1 cellular context compared by ENCODE assay signal in genomic region chr9:113604393-113604792, GRCh38.
TF ChIP-seq lines count a peak whose summit lies in the region.

No MANE protein-coding gene starts in this region.

TF ChIP-seq in WTC11, 78 proteins besides CTCF, POLR2A, EP300 and RAD21 (continued from another document):
- TF ChIP-seq, protein P1, sequence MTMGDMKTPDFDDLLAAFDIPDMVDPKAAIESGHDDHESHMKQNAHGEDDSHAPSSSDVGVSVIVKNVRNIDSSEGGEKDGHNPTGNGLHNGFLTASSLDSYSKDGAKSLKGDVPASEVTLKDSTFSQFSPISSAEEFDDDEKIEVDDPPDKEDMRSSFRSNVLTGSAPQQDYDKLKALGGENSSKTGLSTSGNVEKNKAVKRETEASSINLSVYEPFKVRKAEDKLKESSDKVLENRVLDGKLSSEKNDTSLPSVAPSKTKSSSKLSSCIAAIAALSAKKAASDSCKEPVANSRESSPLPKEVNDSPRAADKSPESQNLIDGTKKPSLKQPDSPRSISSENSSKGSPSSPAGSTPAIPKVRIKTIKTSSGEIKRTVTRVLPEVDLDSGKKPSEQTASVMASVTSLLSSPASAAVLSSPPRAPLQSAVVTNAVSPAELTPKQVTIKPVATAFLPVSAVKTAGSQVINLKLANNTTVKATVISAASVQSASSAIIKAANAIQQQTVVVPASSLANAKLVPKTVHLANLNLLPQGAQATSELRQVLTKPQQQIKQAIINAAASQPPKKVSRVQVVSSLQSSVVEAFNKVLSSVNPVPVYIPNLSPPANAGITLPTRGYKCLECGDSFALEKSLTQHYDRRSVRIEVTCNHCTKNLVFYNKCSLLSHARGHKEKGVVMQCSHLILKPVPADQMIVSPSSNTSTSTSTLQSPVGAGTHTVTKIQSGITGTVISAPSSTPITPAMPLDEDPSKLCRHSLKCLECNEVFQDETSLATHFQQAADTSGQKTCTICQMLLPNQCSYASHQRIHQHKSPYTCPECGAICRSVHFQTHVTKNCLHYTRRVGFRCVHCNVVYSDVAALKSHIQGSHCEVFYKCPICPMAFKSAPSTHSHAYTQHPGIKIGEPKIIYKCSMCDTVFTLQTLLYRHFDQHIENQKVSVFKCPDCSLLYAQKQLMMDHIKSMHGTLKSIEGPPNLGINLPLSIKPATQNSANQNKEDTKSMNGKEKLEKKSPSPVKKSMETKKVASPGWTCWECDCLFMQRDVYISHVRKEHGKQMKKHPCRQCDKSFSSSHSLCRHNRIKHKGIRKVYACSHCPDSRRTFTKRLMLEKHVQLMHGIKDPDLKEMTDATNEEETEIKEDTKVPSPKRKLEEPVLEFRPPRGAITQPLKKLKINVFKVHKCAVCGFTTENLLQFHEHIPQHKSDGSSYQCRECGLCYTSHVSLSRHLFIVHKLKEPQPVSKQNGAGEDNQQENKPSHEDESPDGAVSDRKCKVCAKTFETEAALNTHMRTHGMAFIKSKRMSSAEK (CRISPR knock-in tag; IDR thresholded peaks at IDR 0.05; ENCODE audit: borderline replicate concordance), result no peak
- TF ChIP-seq STAT6 (CRISPR knock-in tag; conservative IDR thresholded peaks at IDR 0.05; ENCODE audit: low read depth) (no peak), NFE2L1 (CRISPR knock-in tag; IDR thresholded peaks at IDR 0.05) (no peak), USF1 (CRISPR knock-in tag; IDR thresholded peaks at IDR 0.05) (peak; percentile 65; the same call in 1 of the 2 replicates), ZNF425 (CRISPR knock-in tag; conservative IDR thresholded peaks at IDR 0.05) (no peak), FOXJ3 (CRISPR knock-in tag; IDR thresholded peaks at IDR 0.05; ENCODE audit: borderline replicate concordance) (no peak), HMGA2 (CRISPR knock-in tag; IDR thresholded peaks at IDR 0.05) (no peak), GTF2I (CRISPR knock-in tag; conservative IDR thresholded peaks at IDR 0.05) (no peak), ZNF121 (CRISPR knock-in tag; IDR thresholded peaks at IDR 0.05) (no peak), TCF7 (CRISPR knock-in tag; IDR thresholded peaks at IDR 0.05; ENCODE audit: low read depth) (no peak)
